Comparison of ENCODE assay signal across 17 cellular contexts in the genomic region with DNA sequence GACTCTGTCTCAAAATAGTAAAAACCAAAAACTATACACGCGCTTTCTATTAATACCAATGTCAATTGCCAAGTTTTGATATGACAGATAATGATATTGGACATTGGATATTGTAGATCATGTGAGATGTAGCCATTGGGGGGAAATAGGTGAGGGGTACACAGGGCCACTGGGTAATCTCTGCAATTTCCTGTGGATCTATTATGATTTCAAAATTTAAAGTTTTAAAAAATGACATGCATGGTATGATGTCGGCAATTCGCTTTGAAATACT.
A peak's percentile ranks its signal among the peaks of the same experiment; 100 is the strongest.
DNase-seq lines count a peak whose midpoint lies in the region; ATAC-seq and TF ChIP-seq lines count a peak whose summit lies in the region.
"Had no signal": no experiment of that assay in that cellular context is flagged by ENCODE, and none has a peak within 500 bp of the region (broad histone marks: within the 10 kb centered on the region; RNA-seq: fewer than 3 reads in every experiment).

No MANE protein-coding gene starts in this region.

- no peak overlapping the region for H3K14ac ChIP-seq in mesenchymal stem cell (ENCODE audit: low read length in 2 of 2)

- peak overlapping the region; percentile 56 for H3K4me3 ChIP-seq in GM23248
- peak overlapping the region; percentile 34 for H3K4me3 ChIP-seq in WI38 (ENCODE audit: low read depth, low read length)
- peak overlapping the region in 1 of 2 experiments; percentile 61 for H3K4me3 ChIP-seq in mesenchymal stem cell (ENCODE audit: insufficient read depth in 1 of 2, low read depth in 1 of 2, low read length in 2 of 2)
- no peak overlapping the region for H3K4me3 ChIP-seq in suprapubic skin

- H3K79me2 ChIP-seq in GM23248 (ENCODE audit: insufficient read depth) = no peaks in the 10 kb centered on the region

- H3K23ac ChIP-seq in mesenchymal stem cell (ENCODE audit: low read length in 2 of 2) = no peak overlapping the region

- peaks cover 31% of the 10 kb centered on the region for H3F3A ChIP-seq in GM23248 (ENCODE audit: insufficient read depth)

- H3K9ac ChIP-seq in GM23248 (peak overlapping the region; percentile 57), mesenchymal stem cell (ENCODE audit: low read length) (peak overlapping the region; percentile 34)

- H4K8ac ChIP-seq in mesenchymal stem cell (ENCODE audit: low read length) = no peak overlapping the region

- no peak overlapping the region for H2BK120ac ChIP-seq in mesenchymal stem cell (ENCODE audit: low read depth, low read length)

- H3K36me3 ChIP-seq in GM23248 (ENCODE audit: low read depth) (no peaks in the 10 kb centered on the region), mesenchymal stem cell (ENCODE audit: control insufficient read depth in 1 of 2, insufficient read depth in 2 of 2, low read depth in 1 of 2, low read length in 2 of 2) (no peaks in the 10 kb centered on the region), suprapubic skin (no peaks in the 10 kb centered on the region)

- H3K27me3 ChIP-seq in GM23248 (replicated peaks; ENCODE audit: insufficient read depth) (no peaks in the 10 kb centered on the region), mesenchymal stem cell (ENCODE audit: control insufficient read depth in 1 of 2, insufficient read depth in 1 of 2, low read length in 2 of 2) (peaks cover 0 to 5% of the 10 kb centered on the region in 2 experiments), suprapubic skin (no peaks in the 10 kb centered on the region)

- intact Hi-C loops in Right ventricle myocardium superior (cut with DNase I) = no loop called here

- ATAC-seq in Right ventricle myocardium superior (ENCODE audit: poor library complexity) (no peak), HG02642 (IDR thresholded peaks at IDR 0.05; ENCODE audit: poor library complexity, unreplicated experiment) (no peak)

- H2BK12ac ChIP-seq in mesenchymal stem cell (ENCODE audit: low read length in 2 of 2) = no peak overlapping the region

- TF ChIP-seq POLR2A in suprapubic skin (IDR thresholded peaks at IDR 0.05) = no peak

- no peak overlapping the region for H2BK5ac ChIP-seq in mesenchymal stem cell (ENCODE audit: low read depth, low read length, poor library complexity, severe bottlenecking)

- no peak for TF ChIP-seq CTCF in WI38 (IDR thresholded peaks at IDR 0.05; ENCODE audit: low read depth, low read length)
- no peak for TF ChIP-seq CTCF in suprapubic skin (IDR thresholded peaks at IDR 0.05)

- no peak overlapping the region for H2BK15ac ChIP-seq in mesenchymal stem cell (ENCODE audit: low read depth, poor library complexity, severe bottlenecking)

- H4K20me1 ChIP-seq in GM23248 (ENCODE audit: insufficient read depth) = no peaks in the 10 kb centered on the region

- no peak overlapping the region for H2AK5ac ChIP-seq in mesenchymal stem cell (ENCODE audit: low read length, severe bottlenecking)

- H3K27ac ChIP-seq in GM23248 (peak overlapping the region; percentile 79), mesenchymal stem cell (ENCODE audit: low read length, poor library complexity, severe bottlenecking) (peak overlapping the region; percentile 83), suprapubic skin (peak overlapping the region; percentile 48)

- no peaks in the 10 kb centered on the region for H3K9me2 ChIP-seq in GM23248 (ENCODE audit: insufficient read depth)

- no peak for DNase-seq in GM23248
- DNase-seq in mesenchymal stem cell = no peak
- DNase-seq in suprapubic skin (ENCODE audit: low spot score in 2 of 2) = no peak
- no peak for DNase-seq in HuH-7 (ENCODE audit: low spot score)
- DNase-seq in Right ventricle myocardium superior = no peak
- DNase-seq: activated CD4-positive, alpha-beta T cell treated with anti-CD3 and anti-CD28 coated beads, Interleukin-2, amount 10 ng/mL, durations not matched to agents 7 days and 5 days; CD8-positive, alpha-beta memory T cell; effector CD8-positive, alpha-beta T cell; Karpas-422; left cardiac atrium; midbrain; NCI-H2107; NCI-H510A; SHP77 treated with DMSO at 0.1 percent for 48 hours; stimulated activated CD8-positive, alpha-beta memory T cell treated with anti-CD3 and anti-CD28 coated beads, Interleukin-4, amount 100 ng/mL, for 48 hours had no signal

- no peak overlapping the region for H3K18ac ChIP-seq in mesenchymal stem cell (ENCODE audit: low read depth in 1 of 2, low read length in 2 of 2)

- TF ChIP-seq EP300 in suprapubic skin (IDR thresholded peaks at IDR 0.05) = no peak

- in situ Hi-C loops in GM23248 (cut with MboI) = no loop called here

- peak overlapping the region; percentile 59 for H3K4me2 ChIP-seq in GM23248 (ENCODE audit: unreplicated experiment)
- peak overlapping the region; percentile 56 for H3K4me2 ChIP-seq in mesenchymal stem cell (ENCODE audit: low read length, poor library complexity, severe bottlenecking)

- H3K9me3 ChIP-seq in GM23248 (ENCODE audit: low read depth) (no peaks in the 10 kb centered on the region), mesenchymal stem cell (ENCODE audit: control insufficient read depth, low read length) (no peaks in the 10 kb centered on the region), suprapubic skin (no peaks in the 10 kb centered on the region)

- H2AFZ ChIP-seq in GM23248 = no peak overlapping the region
- no peak overlapping the region for H2AFZ ChIP-seq in mesenchymal stem cell (ENCODE audit: low read depth, low read length)

- H3K4me1 ChIP-seq in GM23248 (ENCODE audit: insufficient read depth) (peaks cover 15% of the 10 kb centered on the region), mesenchymal stem cell (ENCODE audit: control insufficient read depth, insufficient read depth, low read depth, low read length) (peaks cover 24% of the 10 kb centered on the region), suprapubic skin (peaks cover 28% of the 10 kb centered on the region)

- no peak overlapping the region for H3K4ac ChIP-seq in mesenchymal stem cell (ENCODE audit: low read depth in 1 of 2, low read length in 2 of 2)

- 0 to 6% methylated on average over 4 of the region's 4 CpGs for WGBS in GM23248 (ENCODE audit: low coverage in 1 of 2, low lambda C conversion rate in 2 of 2, missing lambda C conversion rate in 2 of 2), 2 experiments
- WGBS in mesenchymal stem cell = 85% methylated on average over 4 of the region's 4 CpGs
- WGBS in suprapubic skin = 41% methylated on average over 4 of the region's 4 CpGs

- no peaks in the 10 kb centered on the region for H3K79me1 ChIP-seq in mesenchymal stem cell (replicated peaks; ENCODE audit: low read length, poor library complexity, severe bottlenecking)

- no peak overlapping the region for H4K91ac ChIP-seq in mesenchymal stem cell (ENCODE audit: low read length)
